22 cellular contexts compared by ENCODE assay signal in genomic region chr4:66691101-66691500, GRCh38.
DNase-seq lines count a peak whose midpoint lies in the region; ATAC-seq and TF ChIP-seq lines count a peak whose summit lies in the region.
"Had no signal": no experiment of that assay in that cellular context is flagged by ENCODE, and none has a peak within 500 bp of the region (broad histone marks: within the 10 kb centered on the region; RNA-seq: fewer than 3 reads in every experiment).

No MANE protein-coding gene starts in this region.

- no peaks in the 10 kb centered on the region; a peak in 1 of 7 replicates for H3K36me3 Mint-ChIP-seq in H9 (ENCODE audit: insufficient read depth in 1 of 3, low read depth in 3 of 3)
- H3K36me3 Mint-ChIP-seq: activated CD4-positive, alpha-beta memory T cell treated with anti-CD3 and anti-CD28 coated beads for 36 hours; natural killer cell treated with Interleukin-12 subunit alpha and Interleukin-12 subunit beta and Interleukin-15 and Interleukin-18, amount 100 ng/mL, for 72 hours had no signal

- no peak overlapping the region for H3K4ac ChIP-seq in H9 (ENCODE audit: low read depth, low read length)

- H3K27ac ChIP-seq in H9 (ENCODE audit: insufficient read length, low read depth, low read length), result no peak overlapping the region
- H3K27ac ChIP-seq: ascending aorta, hepatocyte, parathyroid adenoma, tibial artery had no signal

- H3T11ph ChIP-seq in H9 (ENCODE audit: low read length), result no peak overlapping the region

- no peak overlapping the region for H3K27ac Mint-ChIP-seq in H9
- H3K27ac Mint-ChIP-seq: activated CD4-positive, alpha-beta memory T cell treated with anti-CD3 and anti-CD28 coated beads for 36 hours; effector memory CD8-positive, alpha-beta T cell; natural killer cell treated with Interleukin-12 subunit alpha and Interleukin-12 subunit beta and Interleukin-15 and Interleukin-18, amount 100 ng/mL, for 72 hours had no signal

- no peak overlapping the region for H3K14ac ChIP-seq in H9 (ENCODE audit: insufficient read depth, low read length)

- H3K4me3 ChIP-seq in BJ (ENCODE audit: low read depth, low read length), result no peak overlapping the region
- no peak overlapping the region for H3K4me3 ChIP-seq in epithelial cell of proximal tubule (ENCODE audit: low read depth, low read length)
- H3K4me3 ChIP-seq: ascending aorta, hepatocyte, tibial artery had no signal

- H3K4me1 ChIP-seq in H9 (ENCODE audit: insufficient read depth, low read length), result no peaks in the 10 kb centered on the region
- H3K4me1 ChIP-seq: ascending aorta, parathyroid adenoma, tibial artery had no signal

- peaks cover 0 to 2% of the 10 kb centered on the region in 2 experiments; a peak in 1 of 5 replicates for H3K9me3 Mint-ChIP-seq in H9

- H3K27me3 ChIP-seq in BJ (ENCODE audit: control insufficient read depth, insufficient read depth, low read length) (no peaks in the 10 kb centered on the region), H9 (ENCODE audit: insufficient read depth, low read length) (no peaks in the 10 kb centered on the region)
- H3K27me3 ChIP-seq: ascending aorta, hepatocyte, tibial artery had no signal

- H3K4me3 Mint-ChIP-seq in H9, result no peak overlapping the region
- H3K4me3 Mint-ChIP-seq: activated CD4-positive, alpha-beta memory T cell treated with anti-CD3 and anti-CD28 coated beads for 36 hours; effector memory CD8-positive, alpha-beta T cell; natural killer cell treated with Interleukin-12 subunit alpha and Interleukin-12 subunit beta and Interleukin-15 and Interleukin-18, amount 100 ng/mL, for 72 hours had no signal

- H2AK5ac ChIP-seq in H9 (ENCODE audit: insufficient read length, low read length), result no peak overlapping the region

- H3K23me2 ChIP-seq in H9 (ENCODE audit: insufficient read length, low read depth, low read length, poor library complexity, severe bottlenecking), result no peaks in the 10 kb centered on the region

- no peak overlapping the region for H3K4me2 ChIP-seq in H9 (ENCODE audit: insufficient read depth, insufficient read length, low read length)
- H3K4me2 ChIP-seq: hepatocyte had no signal

- H3K9ac ChIP-seq in H9 (ENCODE audit: extremely low read depth, insufficient read length, low read length), result no peak overlapping the region
- H3K9ac ChIP-seq: parathyroid adenoma had no signal

- no peak overlapping the region for H2AFZ ChIP-seq in H9 (ENCODE audit: low read length)
- H2AFZ ChIP-seq: hepatocyte, parathyroid adenoma had no signal

- no peak for DNase-seq in BJ (ENCODE audit: low read depth)
- peak; percentile 31 for DNase-seq in H9
- DNase-seq in RKO (ENCODE audit: low spot score), result peak; percentile 27
- DNase-seq in epithelial cell of proximal tubule (ENCODE audit: low read depth), result no peak
- no peak for DNase-seq in G401 (ENCODE audit: low spot score)
- DNase-seq: activated CD4-positive, alpha-beta memory T cell treated with anti-CD3 and anti-CD28 coated beads for 36 hours; activated naive CD4-positive, alpha-beta T cell; effector memory CD8-positive, alpha-beta T cell; H7; left cardiac atrium; NCI-H146; NCI-H226; NCI-H82; stimulated activated naive CD4-positive, alpha-beta T cell treated with Interleukin-2 at 50 U/mL for 16 hours; tibial artery had no signal

- no CpG with 5 or more reads among the region's 4 CpGs for WGBS in H9 (ENCODE audit: extremely low coverage, insufficient read length, low lambda C conversion rate)

- H3K79me2 ChIP-seq in H9 (ENCODE audit: insufficient read depth, low read length), result no peaks in the 10 kb centered on the region
- H3K79me2 ChIP-seq: hepatocyte, parathyroid adenoma had no signal

- no peak overlapping the region for H2BK15ac ChIP-seq in H9 (ENCODE audit: low read depth, low read length)

- in situ Hi-C loops in G401 (cut with HindIII; ENCODE audit: low sequenced_read_pairs), result no loop called here

- TF ChIP-seq CTCF in BJ (IDR thresholded peaks at IDR 0.05; ENCODE audit: insufficient read depth, low read depth, low read length) (0 out of 2 replicates have a peak, but pooled peaks have one; percentile 8), H9 (conservative IDR thresholded peaks at IDR 0.05) (peak; percentile 50; the same call in 2 of the 3 replicates), epithelial cell of proximal tubule (conservative IDR thresholded peaks at IDR 0.05; ENCODE audit: low read depth, low read length) (peak; percentile 36)

- no peak overlapping the region for H3K18ac ChIP-seq in H9 (ENCODE audit: insufficient read length, low read depth, low read length)

- no peaks in the 10 kb centered on the region for H3K79me1 ChIP-seq in H9 (ENCODE audit: insufficient read depth, low read depth, low read length, poor library complexity, severe bottlenecking)

- ATAC-seq in GM21367 (IDR thresholded peaks at IDR 0.05; ENCODE audit: unreplicated experiment), result no peak
- no peak for ATAC-seq in GM18909 (IDR thresholded peaks at IDR 0.05; ENCODE audit: poor library complexity, unreplicated experiment)
- ATAC-seq in HG03460 (IDR thresholded peaks at IDR 0.05; ENCODE audit: unreplicated experiment), result no peak
- ATAC-seq: effector memory CD8-positive, alpha-beta T cell; left cardiac atrium; natural killer cell treated with Interleukin-12 subunit alpha and Interleukin-12 subunit beta and Interleukin-15 and Interleukin-18, amount 100 ng/mL, for 72 hours had no signal

- no peak overlapping the region for H2BK20ac ChIP-seq in H9 (ENCODE audit: low read depth, low read length, poor library complexity, severe bottlenecking)

- H3K36me3 ChIP-seq in BJ (ENCODE audit: control insufficient read depth, insufficient read depth, low read length), result no peaks in the 10 kb centered on the region
- H3K36me3 ChIP-seq: ascending aorta, tibial artery had no signal

- H3K4me1 Mint-ChIP-seq in H9, result peaks cover 5 to 7% of the 10 kb centered on the region in 2 experiments

- H4K20me1 ChIP-seq in H9 (ENCODE audit: control insufficient read depth, insufficient read depth, insufficient read length), result no peaks in the 10 kb centered on the region

- H2BK120ac ChIP-seq in H9 (ENCODE audit: low read depth, low read length, poor library complexity, severe bottlenecking), result no peak overlapping the region

- no peak overlapping the region for H3K56ac ChIP-seq in H9 (ENCODE audit: insufficient read length, low read depth, low read length)

- no peak overlapping the region for H2BK5ac ChIP-seq in H9 (ENCODE audit: insufficient read length, low read length)

- no peaks in the 10 kb centered on the region for H3K27me3 Mint-ChIP-seq in H9 (ENCODE audit: low read depth)
- H3K27me3 Mint-ChIP-seq: activated CD4-positive, alpha-beta memory T cell treated with anti-CD3 and anti-CD28 coated beads for 36 hours; effector memory CD8-positive, alpha-beta T cell; natural killer cell treated with Interleukin-12 subunit alpha and Interleukin-12 subunit beta and Interleukin-15 and Interleukin-18, amount 100 ng/mL, for 72 hours had no signal

- no peak overlapping the region for H2BK12ac ChIP-seq in H9 (ENCODE audit: insufficient read length, low read depth, low read length)

- no peaks in the 10 kb centered on the region for H3K9me3 ChIP-seq in H9 (ENCODE audit: control insufficient read depth, low read depth, low read length)
- H3K9me3 ChIP-seq: ascending aorta, tibial artery had no signal

- POLR2A ChIA-PET in BJ (lab: Charles Lee), result no interaction called here

- no peak overlapping the region for H4K91ac ChIP-seq in H9 (ENCODE audit: insufficient read length, low read depth, low read length)

- CTCF ChIA-PET in BJ (lab: Yijun Ruan, JAX), result no interaction called here

- no peak overlapping the region for H4K8ac ChIP-seq in H9 (replicated peaks; ENCODE audit: insufficient read length, low read depth, low read length)

- H3K23ac ChIP-seq in H9 (ENCODE audit: insufficient read length, low read depth, low read length), result no peak overlapping the region

- no peak overlapping the region for H4K5ac ChIP-seq in H9 (ENCODE audit: insufficient read length, low read depth, low read length)

Comparison
In these comparisons a context has a peak if more than half of its experiments do, and no peak if none do; other contexts are left out.
1. DNase-seq: peak in H9 (single experiment) and RKO (single experiment); none in BJ (single experiment), epithelial cell of proximal tubule (single experiment) and G401 (single experiment).
2. Peak in every context shown above with its lines, with median percentiles within 50 percentile points of each other: CTCF ChIP-seq.